In the genomic region with DNA sequence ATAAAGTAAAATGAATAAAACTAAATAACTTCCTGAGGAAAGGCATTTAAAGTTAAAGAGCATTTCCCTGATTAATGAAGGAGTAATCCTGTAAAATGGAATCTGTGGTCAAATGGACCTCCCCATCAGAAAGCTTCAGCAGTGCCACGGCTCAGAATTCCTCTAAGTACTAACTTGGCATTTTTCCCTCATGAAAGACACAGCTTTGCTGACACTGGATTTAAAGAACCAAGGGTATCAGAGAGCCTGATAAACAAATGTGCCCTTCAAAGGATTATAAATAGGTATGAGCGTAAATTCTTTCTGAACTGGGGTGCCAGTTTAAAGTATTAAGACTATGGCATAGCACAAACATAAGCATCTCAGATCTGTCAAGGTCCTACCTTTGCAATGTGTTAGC, we compare ENCODE assay signal across 1 cellular context.
TF ChIP-seq lines count a peak whose summit lies in the region.

No MANE protein-coding gene starts in this region.

TF ChIP-seq in H1, 55 proteins besides CTCF, POLR2A, EP300 and RAD21:
- TF ChIP-seq, protein P1, sequence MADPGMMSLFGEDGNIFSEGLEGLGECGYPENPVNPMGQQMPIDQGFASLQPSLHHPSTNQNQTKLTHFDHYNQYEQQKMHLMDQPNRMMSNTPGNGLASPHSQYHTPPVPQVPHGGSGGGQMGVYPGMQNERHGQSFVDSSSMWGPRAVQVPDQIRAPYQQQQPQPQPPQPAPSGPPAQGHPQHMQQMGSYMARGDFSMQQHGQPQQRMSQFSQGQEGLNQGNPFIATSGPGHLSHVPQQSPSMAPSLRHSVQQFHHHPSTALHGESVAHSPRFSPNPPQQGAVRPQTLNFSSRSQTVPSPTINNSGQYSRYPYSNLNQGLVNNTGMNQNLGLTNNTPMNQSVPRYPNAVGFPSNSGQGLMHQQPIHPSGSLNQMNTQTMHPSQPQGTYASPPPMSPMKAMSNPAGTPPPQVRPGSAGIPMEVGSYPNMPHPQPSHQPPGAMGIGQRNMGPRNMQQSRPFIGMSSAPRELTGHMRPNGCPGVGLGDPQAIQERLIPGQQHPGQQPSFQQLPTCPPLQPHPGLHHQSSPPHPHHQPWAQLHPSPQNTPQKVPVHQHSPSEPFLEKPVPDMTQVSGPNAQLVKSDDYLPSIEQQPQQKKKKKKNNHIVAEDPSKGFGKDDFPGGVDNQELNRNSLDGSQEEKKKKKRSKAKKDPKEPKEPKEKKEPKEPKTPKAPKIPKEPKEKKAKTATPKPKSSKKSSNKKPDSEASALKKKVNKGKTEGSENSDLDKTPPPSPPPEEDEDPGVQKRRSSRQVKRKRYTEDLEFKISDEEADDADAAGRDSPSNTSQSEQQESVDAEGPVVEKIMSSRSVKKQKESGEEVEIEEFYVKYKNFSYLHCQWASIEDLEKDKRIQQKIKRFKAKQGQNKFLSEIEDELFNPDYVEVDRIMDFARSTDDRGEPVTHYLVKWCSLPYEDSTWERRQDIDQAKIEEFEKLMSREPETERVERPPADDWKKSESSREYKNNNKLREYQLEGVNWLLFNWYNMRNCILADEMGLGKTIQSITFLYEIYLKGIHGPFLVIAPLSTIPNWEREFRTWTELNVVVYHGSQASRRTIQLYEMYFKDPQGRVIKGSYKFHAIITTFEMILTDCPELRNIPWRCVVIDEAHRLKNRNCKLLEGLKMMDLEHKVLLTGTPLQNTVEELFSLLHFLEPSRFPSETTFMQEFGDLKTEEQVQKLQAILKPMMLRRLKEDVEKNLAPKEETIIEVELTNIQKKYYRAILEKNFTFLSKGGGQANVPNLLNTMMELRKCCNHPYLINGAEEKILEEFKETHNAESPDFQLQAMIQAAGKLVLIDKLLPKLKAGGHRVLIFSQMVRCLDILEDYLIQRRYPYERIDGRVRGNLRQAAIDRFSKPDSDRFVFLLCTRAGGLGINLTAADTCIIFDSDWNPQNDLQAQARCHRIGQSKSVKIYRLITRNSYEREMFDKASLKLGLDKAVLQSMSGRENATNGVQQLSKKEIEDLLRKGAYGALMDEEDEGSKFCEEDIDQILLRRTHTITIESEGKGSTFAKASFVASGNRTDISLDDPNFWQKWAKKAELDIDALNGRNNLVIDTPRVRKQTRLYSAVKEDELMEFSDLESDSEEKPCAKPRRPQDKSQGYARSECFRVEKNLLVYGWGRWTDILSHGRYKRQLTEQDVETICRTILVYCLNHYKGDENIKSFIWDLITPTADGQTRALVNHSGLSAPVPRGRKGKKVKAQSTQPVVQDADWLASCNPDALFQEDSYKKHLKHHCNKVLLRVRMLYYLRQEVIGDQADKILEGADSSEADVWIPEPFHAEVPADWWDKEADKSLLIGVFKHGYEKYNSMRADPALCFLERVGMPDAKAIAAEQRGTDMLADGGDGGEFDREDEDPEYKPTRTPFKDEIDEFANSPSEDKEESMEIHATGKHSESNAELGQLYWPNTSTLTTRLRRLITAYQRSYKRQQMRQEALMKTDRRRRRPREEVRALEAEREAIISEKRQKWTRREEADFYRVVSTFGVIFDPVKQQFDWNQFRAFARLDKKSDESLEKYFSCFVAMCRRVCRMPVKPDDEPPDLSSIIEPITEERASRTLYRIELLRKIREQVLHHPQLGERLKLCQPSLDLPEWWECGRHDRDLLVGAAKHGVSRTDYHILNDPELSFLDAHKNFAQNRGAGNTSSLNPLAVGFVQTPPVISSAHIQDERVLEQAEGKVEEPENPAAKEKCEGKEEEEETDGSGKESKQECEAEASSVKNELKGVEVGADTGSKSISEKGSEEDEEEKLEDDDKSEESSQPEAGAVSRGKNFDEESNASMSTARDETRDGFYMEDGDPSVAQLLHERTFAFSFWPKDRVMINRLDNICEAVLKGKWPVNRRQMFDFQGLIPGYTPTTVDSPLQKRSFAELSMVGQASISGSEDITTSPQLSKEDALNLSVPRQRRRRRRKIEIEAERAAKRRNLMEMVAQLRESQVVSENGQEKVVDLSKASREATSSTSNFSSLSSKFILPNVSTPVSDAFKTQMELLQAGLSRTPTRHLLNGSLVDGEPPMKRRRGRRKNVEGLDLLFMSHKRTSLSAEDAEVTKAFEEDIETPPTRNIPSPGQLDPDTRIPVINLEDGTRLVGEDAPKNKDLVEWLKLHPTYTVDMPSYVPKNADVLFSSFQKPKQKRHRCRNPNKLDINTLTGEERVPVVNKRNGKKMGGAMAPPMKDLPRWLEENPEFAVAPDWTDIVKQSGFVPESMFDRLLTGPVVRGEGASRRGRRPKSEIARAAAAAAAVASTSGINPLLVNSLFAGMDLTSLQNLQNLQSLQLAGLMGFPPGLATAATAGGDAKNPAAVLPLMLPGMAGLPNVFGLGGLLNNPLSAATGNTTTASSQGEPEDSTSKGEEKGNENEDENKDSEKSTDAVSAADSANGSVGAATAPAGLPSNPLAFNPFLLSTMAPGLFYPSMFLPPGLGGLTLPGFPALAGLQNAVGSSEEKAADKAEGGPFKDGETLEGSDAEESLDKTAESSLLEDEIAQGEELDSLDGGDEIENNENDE (IDR thresholded peaks at IDR 0.05; ENCODE audit: insufficient replicate concordance, low read length) = no peak
- TF ChIP-seq SP2 (IDR thresholded peaks at IDR 0.05; ENCODE audit: low read length) = no peak
- no peak for TF ChIP-seq BCL11A (IDR thresholded peaks at IDR 0.05; ENCODE audit: low read depth in 2 of 2, low read length in 2 of 2)
- no peak for TF ChIP-seq SAP30 (IDR thresholded peaks at IDR 0.05; ENCODE audit: insufficient read depth, insufficient replicate concordance, low read length)
- no peak for TF ChIP-seq EGR1 (IDR thresholded peaks at IDR 0.05; ENCODE audit: borderline replicate concordance, low read depth, low read length)
